12 cellular contexts compared by ENCODE assay signal in the genomic region with DNA sequence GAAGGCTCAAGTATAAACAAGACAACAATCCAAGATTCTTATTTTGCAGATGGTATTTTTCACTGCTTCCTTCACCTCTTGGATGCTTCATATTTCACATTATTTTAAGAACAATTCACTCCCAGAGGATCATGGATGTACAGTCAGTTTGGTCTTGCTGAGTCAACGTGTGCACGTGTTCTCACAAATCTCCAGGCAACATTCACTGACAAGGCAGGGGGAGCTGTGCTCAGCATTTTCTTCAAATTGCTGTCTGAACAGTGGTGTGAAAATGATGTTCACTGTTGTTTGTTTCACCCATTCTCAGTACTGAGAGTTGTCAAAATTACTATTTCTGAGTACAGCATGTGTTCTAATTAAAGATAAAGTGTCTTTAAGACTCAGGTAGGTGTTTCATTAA.
DNase-seq lines count a peak whose midpoint lies in the region; ATAC-seq and TF ChIP-seq lines count a peak whose summit lies in the region.
"Had no signal": no experiment of that assay in that cellular context is flagged by ENCODE, and none has a peak within 500 bp of the region (broad histone marks: within the 10 kb centered on the region; RNA-seq: fewer than 3 reads in every experiment).

No MANE protein-coding gene starts in this region.

- in situ Hi-C loops in astrocyte of the spinal cord (cut with HindIII; ENCODE audit: low sequenced_read_pairs) = no loop called here

- DNase-seq in DMS53 treated with DMSO at 0.1 percent for 48 hours (lab: John Stamatoyannopoulos, UW; ENCODE audit: unreplicated experiment) = peak; percentile 35
- peak; percentile 23 for DNase-seq in LNCaP clone FGC (ENCODE audit: low read depth)
- peak; percentile 59 for DNase-seq in astrocyte of the spinal cord (ENCODE audit: low read depth, low spot score)
- DNase-seq in right lobe of liver = no peak
- DNase-seq in T-helper 9 cell = no peak
- no peak for DNase-seq in GOT3 (lab: John Stamatoyannopoulos, UW)
- no peak for DNase-seq in stimulated activated CD4-positive, alpha-beta T cell treated with anti-CD3 and anti-CD28 coated beads, Interleukin-4, amount 100 ng/mL, for 4 hours
- no peak for DNase-seq in glutamatergic neuron
- DNase-seq: activated CD4-positive, alpha-beta memory T cell treated with anti-CD3 and anti-CD28 coated beads, Interleukin-2, amount 10 ng/mL, durations not matched to agents 7 days and 5 days; cortex of kidney; stimulated activated CD4-positive, alpha-beta T cell treated with anti-CD3 and anti-CD28 coated beads, Interleukin-1b, Interleukin-23, amount 100 ng/mL, for 48 hours had no signal

- intact Hi-C loops in right lobe of liver (cut with DNase I) = no loop called here

- no peaks in the 10 kb centered on the region for H3K36me3 ChIP-seq in right lobe of liver

- H3K4me3 ChIP-seq in LNCaP clone FGC (ENCODE audit: low read depth, low read length) (no peak overlapping the region), astrocyte of the spinal cord (ENCODE audit: low read depth, low read length) (no peak overlapping the region), right lobe of liver (no peak overlapping the region)
- H3K4me3 ChIP-seq: lung had no signal

- H3K4me3 Mint-ChIP-seq in glutamatergic neuron (ENCODE audit: unreplicated experiment) = no peak overlapping the region
- H3K4me3 Mint-ChIP-seq: activated CD4-positive, alpha-beta memory T cell treated with anti-CD3 and anti-CD28 coated beads, Interleukin-2, amount 10 ng/mL, durations not matched to agents 7 days and 5 days had no signal

- H3K9me3 ChIP-seq in right lobe of liver = no peaks in the 10 kb centered on the region

- H3K27ac ChIP-seq in right lobe of liver = no peak overlapping the region

- TF ChIP-seq CTCF in LNCaP clone FGC (IDR thresholded peaks at IDR 0.05; ENCODE audit: control insufficient read depth, extremely low read depth, insufficient read depth) (peak; percentile 38), astrocyte of the spinal cord (IDR thresholded peaks at IDR 0.05; ENCODE audit: low read depth, low read length) (peak; percentile 21), right lobe of liver (IDR thresholded peaks at IDR 0.05) (peak; percentile 31 to 51 (median 38)), glutamatergic neuron (IDR thresholded peaks at IDR 0.05; ENCODE audit: partially characterized antibody, unreplicated experiment) (no peak)

- no peak overlapping the region for H3K27ac Mint-ChIP-seq in glutamatergic neuron (ENCODE audit: unreplicated experiment)
- H3K27ac Mint-ChIP-seq: activated CD4-positive, alpha-beta memory T cell treated with anti-CD3 and anti-CD28 coated beads, Interleukin-2, amount 10 ng/mL, durations not matched to agents 7 days and 5 days had no signal

- H3K9me3 Mint-ChIP-seq in glutamatergic neuron (ENCODE audit: unreplicated experiment) = no peaks in the 10 kb centered on the region
- H3K9me3 Mint-ChIP-seq: activated CD4-positive, alpha-beta memory T cell treated with anti-CD3 and anti-CD28 coated beads, Interleukin-2, amount 10 ng/mL, durations not matched to agents 7 days and 5 days had no signal

- H3K27me3 Mint-ChIP-seq in glutamatergic neuron (ENCODE audit: unreplicated experiment) = no peaks in the 10 kb centered on the region

- no peak for TF ChIP-seq POLR2A in right lobe of liver (IDR thresholded peaks at IDR 0.05)

- peak; percentile 66 to 87 (median 78) for ATAC-seq in right lobe of liver

- no peaks in the 10 kb centered on the region for H3K36me3 Mint-ChIP-seq in glutamatergic neuron (ENCODE audit: unreplicated experiment)

- H3K4me1 ChIP-seq in right lobe of liver = peaks cover 0 to 1% (median 0%) of the 10 kb centered on the region in 4 donors

- 10% methylated on average over 2 of the region's 2 CpGs for WGBS in right lobe of liver (ENCODE audit: insufficient coverage, low coverage, low lambda C conversion rate, missing lambda C conversion rate)

- no peaks in the 10 kb centered on the region for H3K27me3 ChIP-seq in right lobe of liver

- no peaks in the 10 kb centered on the region for H3K4me1 Mint-ChIP-seq in glutamatergic neuron (ENCODE audit: low read depth, unreplicated experiment)
- H3K4me1 Mint-ChIP-seq: activated CD4-positive, alpha-beta memory T cell treated with anti-CD3 and anti-CD28 coated beads, Interleukin-2, amount 10 ng/mL, durations not matched to agents 7 days and 5 days had no signal

Comparison
In these comparisons a context has a peak if more than half of its experiments do, and no peak if none do; other contexts are left out.
1. DNase-seq: peak in DMS53 treated with DMSO at 0.1 percent for 48 hours (single experiment), LNCaP clone FGC (single experiment) and astrocyte of the spinal cord (single experiment); none in right lobe of liver (0 of 3), T-helper 9 cell (single experiment), GOT3 (single experiment), stimulated activated CD4-positive, alpha-beta T cell treated with anti-CD3 and anti-CD28 coated beads, Interleukin-4, amount 100 ng/mL, for 4 hours (0 of 2) and glutamatergic neuron (single experiment).